In the genomic region with DNA sequence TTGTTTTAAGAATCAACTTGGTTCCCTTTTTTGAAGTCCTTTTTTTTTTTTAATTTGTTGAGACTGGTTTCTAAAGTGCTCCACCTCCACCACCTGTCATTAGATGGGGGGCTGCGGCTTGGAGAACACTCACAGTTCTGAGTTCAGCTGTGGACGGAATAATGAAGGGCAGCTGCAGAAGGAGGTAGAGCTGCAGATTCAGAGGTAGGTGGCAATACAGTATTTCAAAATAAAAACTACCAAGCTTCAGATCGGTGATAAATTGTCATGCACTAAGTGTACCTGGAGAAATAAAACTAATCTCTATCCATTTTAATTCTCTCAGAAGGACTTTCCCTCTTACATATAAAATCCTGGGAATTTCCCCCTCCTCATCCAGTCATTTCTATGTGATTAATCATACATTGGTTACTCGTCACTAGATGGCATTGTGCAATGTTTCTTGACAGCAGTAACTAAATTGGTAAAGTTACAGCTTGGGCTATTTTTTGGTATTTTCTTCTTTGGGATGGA, we compare ENCODE assay signal across 8 cellular contexts.
DNase-seq lines count a peak whose midpoint lies in the region; ATAC-seq, FAIRE-seq and TF ChIP-seq lines count a peak whose summit lies in the region.

No MANE protein-coding gene starts in this region.

- 6 to 28% (median 12%) methylated on average over 4 of the region's 4 CpGs for WGBS in small intestine, 3 donors
- 20 to 30% (median 25%) methylated on average over 4 of the region's 4 CpGs for WGBS in adrenal gland, 4 donors

- H3K27ac ChIP-seq in DND-41 (ENCODE audit: low read length) (peak overlapping the region; percentile 83), SJCRH30 (no peak overlapping the region), small intestine (ENCODE audit: low read depth in 1 of 2, low read length in 1 of 2) (no peak overlapping the region), adrenal gland (no peak overlapping the region)

- TF ChIP-seq POLR2A in adrenal gland (IDR thresholded peaks at IDR 0.05): no peak

- peak; percentile 93 for FAIRE-seq in small intestine (lab: Jason Lieb, UNC)

- H3K9me3 ChIP-seq in DND-41 (ENCODE audit: insufficient read depth, low read length, severe bottlenecking): no peaks in the 10 kb centered on the region
- no peaks in the 10 kb centered on the region for H3K9me3 ChIP-seq in SJCRH30 (replicated peaks)
- H3K9me3 ChIP-seq in small intestine (ENCODE audit: control insufficient read depth, low read depth): no peaks in the 10 kb centered on the region
- no peaks in the 10 kb centered on the region for H3K9me3 ChIP-seq in adrenal gland (replicated peaks in 1 of 3)

- peaks cover 37% of the 10 kb centered on the region for H3K79me2 ChIP-seq in DND-41 (ENCODE audit: insufficient read depth, low read length)

- peak; percentile 70 for TF ChIP-seq CTCF in DND-41 (IDR thresholded peaks at IDR 0.05; ENCODE audit: borderline replicate concordance, extremely low read depth, low read length, poor library complexity, severe bottlenecking)
- TF ChIP-seq CTCF in fibroblast of mammary gland (conservative IDR thresholded peaks at IDR 0.05; ENCODE audit: control insufficient read depth, insufficient read depth, low read depth, low read length): no peak
- TF ChIP-seq CTCF in adrenal gland (IDR thresholded peaks at IDR 0.05): no peak

- peak; percentile 87 for DNase-seq in DND-41
- peak; percentile 51 to 63 for DNase-seq in SJCRH30
- DNase-seq in fibroblast of mammary gland (ENCODE audit: low read depth): peak; percentile 88
- DNase-seq in small intestine: peak; percentile 33
- no peak for DNase-seq in NK-92 treated with Interleukin-12 subunit alpha and Interleukin-12 subunit beta, amount 100 ng/mL, for 24 hours (lab: John Stamatoyannopoulos, UW)
- no peak for DNase-seq in adrenal gland

- H3K36me3 ChIP-seq in DND-41 (ENCODE audit: insufficient read depth, low read length): no peaks in the 10 kb centered on the region
- no peaks in the 10 kb centered on the region for H3K36me3 ChIP-seq in SJCRH30
- no peaks in the 10 kb centered on the region for H3K36me3 ChIP-seq in small intestine (ENCODE audit: control insufficient read depth in 2 of 2, insufficient read depth in 2 of 2, low read length in 2 of 2)
- H3K36me3 ChIP-seq in adrenal gland (replicated peaks in 1 of 2): no peaks in the 10 kb centered on the region

- H3K4me1 ChIP-seq in DND-41 (ENCODE audit: insufficient read depth, low read length): peaks cover 90% of the 10 kb centered on the region
- H3K4me1 ChIP-seq in SJCRH30: no peaks in the 10 kb centered on the region
- no peaks in the 10 kb centered on the region for H3K4me1 ChIP-seq in small intestine (ENCODE audit: control insufficient read depth in 2 of 2, insufficient read depth in 1 of 2, low read depth in 1 of 2, low read length in 1 of 2)
- peaks cover 8 to 28% of the 10 kb centered on the region in 2 donors for H3K4me1 ChIP-seq in adrenal gland (replicated peaks in 1 of 2)

- H3K4me2 ChIP-seq in DND-41 (ENCODE audit: insufficient read depth, low read length): peak overlapping the region; percentile 57

- intact Hi-C loops in adrenal gland (cut with DNase I): no loop called here

- peak overlapping the region; percentile 32; the same call in 1 of the 2 replicates for H2AFZ ChIP-seq in DND-41 (ENCODE audit: low read depth, low read length)

- H3K27me3 ChIP-seq in DND-41 (ENCODE audit: insufficient read depth, low read length, poor library complexity): no peaks in the 10 kb centered on the region
- H3K27me3 ChIP-seq in SJCRH30: peaks cover 5% of the 10 kb centered on the region; the same call in 1 of the 2 replicates
- no peaks in the 10 kb centered on the region for H3K27me3 ChIP-seq in small intestine (ENCODE audit: control insufficient read depth in 2 of 2, insufficient read depth in 2 of 2, low read length in 2 of 2)
- H3K27me3 ChIP-seq in adrenal gland: no peaks in the 10 kb centered on the region

- peak; percentile 95 for ATAC-seq in DND-41 (ENCODE audit: insufficient read depth, low read depth)
- peak; percentile 66 for ATAC-seq in GM19328 (IDR thresholded peaks at IDR 0.05; ENCODE audit: unreplicated experiment)
- ATAC-seq in HG03342 (IDR thresholded peaks at IDR 0.05; ENCODE audit: unreplicated experiment): peak; percentile 66

- peak overlapping the region; percentile 59 for H3K9ac ChIP-seq in DND-41 (ENCODE audit: low read depth, low read length)

- H3K4me3 ChIP-seq in DND-41 (ENCODE audit: low read depth in 1 of 2, low read length in 2 of 2) (peak overlapping the region; percentile 6 to 54; a peak in 3 of 4 replicates), SJCRH30 (no peak overlapping the region), fibroblast of mammary gland (ENCODE audit: control insufficient read depth, low read depth, low read length) (no peak overlapping the region), small intestine (ENCODE audit: low read depth in 1 of 2, low read length in 2 of 2) (no peak overlapping the region), adrenal gland (no peak overlapping the region)

- H4K20me1 ChIP-seq in DND-41 (ENCODE audit: insufficient read depth, low read length): no peaks in the 10 kb centered on the region

Comparison
In these comparisons a context has a peak if more than half of its experiments do, and no peak if none do; other contexts are left out.
1. DNase-seq: peak in DND-41 (single experiment), SJCRH30 (2 of 2), fibroblast of mammary gland (single experiment) and small intestine (single experiment); none in NK-92 treated with Interleukin-12 subunit alpha and Interleukin-12 subunit beta, amount 100 ng/mL, for 24 hours (single experiment) and adrenal gland (0 of 7).
2. H3K4me3 ChIP-seq: peak in DND-41 (2 of 2); none in SJCRH30 (single experiment), fibroblast of mammary gland (single experiment), small intestine (0 of 2) and adrenal gland (0 of 4).
3. Peak in every context shown above with its lines, with median percentiles within 50 percentile points of each other: ATAC-seq.